Comparison of ENCODE assay signal across 1 cellular context in the genomic region with DNA sequence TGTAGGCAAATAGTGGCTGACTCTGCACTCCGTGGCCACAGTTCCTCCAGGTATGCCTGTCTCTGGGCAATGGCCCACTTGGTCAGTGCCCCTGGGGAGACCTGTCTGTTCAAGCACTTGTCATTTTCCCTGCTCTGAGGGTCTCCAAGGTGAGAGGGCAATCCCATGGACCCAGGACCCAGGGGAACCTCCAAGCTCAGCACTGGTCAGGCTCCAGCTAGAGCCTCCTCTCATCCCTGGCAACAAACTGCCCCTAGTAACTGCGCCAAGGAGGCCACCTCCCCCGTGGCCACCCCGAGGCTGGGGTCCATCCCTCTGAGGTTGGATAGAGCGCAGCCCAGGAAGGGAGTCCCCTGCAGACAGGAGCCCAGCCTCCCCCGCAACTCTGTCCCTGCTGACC.
TF ChIP-seq lines count a peak whose summit lies in the region.

No MANE protein-coding gene starts in this region.

TF ChIP-seq in GM23338, 12 proteins besides CTCF, POLR2A, EP300 and RAD21 (continued from another document):
- TF ChIP-seq, protein P1, sequence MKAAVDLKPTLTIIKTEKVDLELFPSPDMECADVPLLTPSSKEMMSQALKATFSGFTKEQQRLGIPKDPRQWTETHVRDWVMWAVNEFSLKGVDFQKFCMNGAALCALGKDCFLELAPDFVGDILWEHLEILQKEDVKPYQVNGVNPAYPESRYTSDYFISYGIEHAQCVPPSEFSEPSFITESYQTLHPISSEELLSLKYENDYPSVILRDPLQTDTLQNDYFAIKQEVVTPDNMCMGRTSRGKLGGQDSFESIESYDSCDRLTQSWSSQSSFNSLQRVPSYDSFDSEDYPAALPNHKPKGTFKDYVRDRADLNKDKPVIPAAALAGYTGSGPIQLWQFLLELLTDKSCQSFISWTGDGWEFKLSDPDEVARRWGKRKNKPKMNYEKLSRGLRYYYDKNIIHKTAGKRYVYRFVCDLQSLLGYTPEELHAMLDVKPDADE (IDR thresholded peaks at IDR 0.05): no peak
- TF ChIP-seq EZH2phosphoT487 (IDR thresholded peaks at IDR 0.05; ENCODE audit: unreplicated experiment) (no peak), NANOG (IDR thresholded peaks at IDR 0.05; ENCODE audit: borderline replicate concordance) (no peak), JUNB (IDR thresholded peaks at IDR 0.05; ENCODE audit: unreplicated experiment) (no peak), CREB1 (CRISPR knock-in tag; IDR thresholded peaks at IDR 0.05; ENCODE audit: low read depth) (no peak), ZNF331 (CRISPR knock-in tag; IDR thresholded peaks at IDR 0.05; ENCODE audit: low read depth) (no peak), EZH2 (IDR thresholded peaks at IDR 0.05; ENCODE audit: low read depth, unreplicated experiment) (no peak), ZNF114 (CRISPR knock-in tag; IDR thresholded peaks at IDR 0.05) (no peak)
- TF ChIP-seq, protein P2, sequence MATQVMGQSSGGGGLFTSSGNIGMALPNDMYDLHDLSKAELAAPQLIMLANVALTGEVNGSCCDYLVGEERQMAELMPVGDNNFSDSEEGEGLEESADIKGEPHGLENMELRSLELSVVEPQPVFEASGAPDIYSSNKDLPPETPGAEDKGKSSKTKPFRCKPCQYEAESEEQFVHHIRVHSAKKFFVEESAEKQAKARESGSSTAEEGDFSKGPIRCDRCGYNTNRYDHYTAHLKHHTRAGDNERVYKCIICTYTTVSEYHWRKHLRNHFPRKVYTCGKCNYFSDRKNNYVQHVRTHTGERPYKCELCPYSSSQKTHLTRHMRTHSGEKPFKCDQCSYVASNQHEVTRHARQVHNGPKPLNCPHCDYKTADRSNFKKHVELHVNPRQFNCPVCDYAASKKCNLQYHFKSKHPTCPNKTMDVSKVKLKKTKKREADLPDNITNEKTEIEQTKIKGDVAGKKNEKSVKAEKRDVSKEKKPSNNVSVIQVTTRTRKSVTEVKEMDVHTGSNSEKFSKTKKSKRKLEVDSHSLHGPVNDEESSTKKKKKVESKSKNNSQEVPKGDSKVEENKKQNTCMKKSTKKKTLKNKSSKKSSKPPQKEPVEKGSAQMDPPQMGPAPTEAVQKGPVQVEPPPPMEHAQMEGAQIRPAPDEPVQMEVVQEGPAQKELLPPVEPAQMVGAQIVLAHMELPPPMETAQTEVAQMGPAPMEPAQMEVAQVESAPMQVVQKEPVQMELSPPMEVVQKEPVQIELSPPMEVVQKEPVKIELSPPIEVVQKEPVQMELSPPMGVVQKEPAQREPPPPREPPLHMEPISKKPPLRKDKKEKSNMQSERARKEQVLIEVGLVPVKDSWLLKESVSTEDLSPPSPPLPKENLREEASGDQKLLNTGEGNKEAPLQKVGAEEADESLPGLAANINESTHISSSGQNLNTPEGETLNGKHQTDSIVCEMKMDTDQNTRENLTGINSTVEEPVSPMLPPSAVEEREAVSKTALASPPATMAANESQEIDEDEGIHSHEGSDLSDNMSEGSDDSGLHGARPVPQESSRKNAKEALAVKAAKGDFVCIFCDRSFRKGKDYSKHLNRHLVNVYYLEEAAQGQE (IDR thresholded peaks at IDR 0.05; ENCODE audit: unreplicated experiment): no peak
- TF ChIP-seq, protein P3, sequence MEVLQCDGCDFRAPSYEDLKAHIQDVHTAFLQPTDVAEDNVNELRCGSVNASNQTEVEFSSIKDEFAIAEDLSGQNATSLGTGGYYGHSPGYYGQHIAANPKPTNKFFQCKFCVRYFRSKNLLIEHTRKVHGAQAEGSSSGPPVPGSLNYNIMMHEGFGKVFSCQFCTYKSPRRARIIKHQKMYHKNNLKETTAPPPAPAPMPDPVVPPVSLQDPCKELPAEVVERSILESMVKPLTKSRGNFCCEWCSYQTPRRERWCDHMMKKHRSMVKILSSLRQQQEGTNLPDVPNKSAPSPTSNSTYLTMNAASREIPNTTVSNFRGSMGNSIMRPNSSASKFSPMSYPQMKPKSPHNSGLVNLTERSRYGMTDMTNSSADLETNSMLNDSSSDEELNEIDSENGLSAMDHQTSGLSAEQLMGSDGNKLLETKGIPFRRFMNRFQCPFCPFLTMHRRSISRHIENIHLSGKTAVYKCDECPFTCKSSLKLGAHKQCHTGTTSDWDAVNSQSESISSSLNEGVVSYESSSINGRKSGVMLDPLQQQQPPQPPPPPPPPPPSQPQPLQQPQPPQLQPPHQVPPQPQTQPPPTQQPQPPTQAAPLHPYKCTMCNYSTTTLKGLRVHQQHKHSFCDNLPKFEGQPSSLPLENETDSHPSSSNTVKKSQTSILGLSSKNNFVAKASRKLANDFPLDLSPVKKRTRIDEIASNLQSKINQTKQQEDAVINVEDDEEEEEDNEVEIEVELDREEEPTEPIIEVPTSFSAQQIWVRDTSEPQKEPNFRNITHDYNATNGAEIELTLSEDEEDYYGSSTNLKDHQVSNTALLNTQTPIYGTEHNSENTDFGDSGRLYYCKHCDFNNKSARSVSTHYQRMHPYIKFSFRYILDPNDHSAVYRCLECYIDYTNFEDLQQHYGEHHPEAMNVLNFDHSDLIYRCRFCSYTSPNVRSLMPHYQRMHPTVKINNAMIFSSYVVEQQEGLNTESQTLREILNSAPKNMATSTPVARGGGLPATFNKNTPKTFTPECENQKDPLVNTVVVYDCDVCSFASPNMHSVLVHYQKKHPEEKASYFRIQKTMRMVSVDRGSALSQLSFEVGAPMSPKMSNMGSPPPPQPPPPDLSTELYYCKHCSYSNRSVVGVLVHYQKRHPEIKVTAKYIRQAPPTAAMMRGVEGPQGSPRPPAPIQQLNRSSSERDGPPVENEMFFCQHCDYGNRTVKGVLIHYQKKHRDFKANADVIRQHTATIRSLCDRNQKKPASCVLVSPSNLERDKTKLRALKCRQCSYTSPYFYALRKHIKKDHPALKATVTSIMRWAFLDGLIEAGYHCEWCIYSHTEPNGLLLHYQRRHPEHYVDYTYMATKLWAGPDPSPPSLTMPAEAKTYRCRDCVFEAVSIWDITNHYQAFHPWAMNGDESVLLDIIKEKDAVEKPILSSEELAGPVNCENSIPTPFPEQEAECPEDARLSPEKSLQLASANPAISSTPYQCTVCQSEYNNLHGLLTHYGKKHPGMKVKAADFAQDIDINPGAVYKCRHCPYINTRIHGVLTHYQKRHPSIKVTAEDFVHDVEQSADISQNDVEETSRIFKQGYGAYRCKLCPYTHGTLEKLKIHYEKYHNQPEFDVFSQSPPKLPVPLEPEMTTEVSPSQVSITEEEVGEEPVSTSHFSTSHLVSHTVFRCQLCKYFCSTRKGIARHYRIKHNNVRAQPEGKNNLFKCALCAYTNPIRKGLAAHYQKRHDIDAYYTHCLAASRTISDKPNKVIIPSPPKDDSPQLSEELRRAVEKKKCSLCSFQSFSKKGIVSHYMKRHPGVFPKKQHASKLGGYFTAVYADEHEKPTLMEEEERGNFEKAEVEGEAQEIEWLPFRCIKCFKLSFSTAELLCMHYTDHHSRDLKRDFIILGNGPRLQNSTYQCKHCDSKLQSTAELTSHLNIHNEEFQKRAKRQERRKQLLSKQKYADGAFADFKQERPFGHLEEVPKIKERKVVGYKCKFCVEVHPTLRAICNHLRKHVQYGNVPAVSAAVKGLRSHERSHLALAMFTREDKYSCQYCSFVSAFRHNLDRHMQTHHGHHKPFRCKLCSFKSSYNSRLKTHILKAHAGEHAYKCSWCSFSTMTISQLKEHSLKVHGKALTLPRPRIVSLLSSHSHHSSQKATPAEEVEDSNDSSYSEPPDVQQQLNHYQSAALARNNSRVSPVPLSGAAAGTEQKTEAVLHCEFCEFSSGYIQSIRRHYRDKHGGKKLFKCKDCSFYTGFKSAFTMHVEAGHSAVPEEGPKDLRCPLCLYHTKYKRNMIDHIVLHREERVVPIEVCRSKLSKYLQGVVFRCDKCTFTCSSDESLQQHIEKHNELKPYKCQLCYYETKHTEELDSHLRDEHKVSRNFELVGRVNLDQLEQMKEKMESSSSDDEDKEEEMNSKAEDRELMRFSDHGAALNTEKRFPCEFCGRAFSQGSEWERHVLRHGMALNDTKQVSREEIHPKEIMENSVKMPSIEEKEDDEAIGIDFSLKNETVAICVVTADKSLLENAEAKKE (CRISPR knock-in tag; IDR thresholded peaks at IDR 0.05): no peak
